25 cellular contexts compared by ENCODE assay signal in genomic region chr5:98793223-98793622, GRCh38. TPM values are rescaled to one million over a fixed set of nuclear protein-coding genes. Genes with fewer than 3 reads are reported as not detected.
DNase-seq lines count a peak whose midpoint lies in the region; ATAC-seq, FAIRE-seq and TF ChIP-seq lines count a peak whose summit lies in the region.
"Had no signal": no experiment of that assay in that cellular context is flagged by ENCODE, and none has a peak within 500 bp of the region (broad histone marks: within the 10 kb centered on the region; RNA-seq: fewer than 3 reads in every experiment).

No MANE protein-coding gene starts in this region.

- peaks cover 4 to 20% (median 7%) of the 10 kb centered on the region in 4 experiments; a peak in 6 of 8 replicates for H3K36me3 ChIP-seq in H1 (ENCODE audit: control insufficient read depth in 2 of 4, insufficient read depth in 4 of 4, low read length in 3 of 4)
- H3K36me3 ChIP-seq in psoas muscle (ENCODE audit: insufficient read depth in 1 of 2, low read depth in 1 of 2), result peaks cover 0 to 10% of the 10 kb centered on the region in 2 donors
- H3K36me3 ChIP-seq in Karpas-422 (ENCODE audit: insufficient read depth, low read length), result no peaks in the 10 kb centered on the region

- no peak overlapping the region for H2BK15ac ChIP-seq in H1 (ENCODE audit: low read length)

- H4K8ac ChIP-seq in H1 (ENCODE audit: extremely low read depth, insufficient read depth, low read length), result no peak overlapping the region

- POLR2A ChIA-PET in H1 (lab: Charles Lee; ENCODE audit: partially characterized antibody), result interaction anchor here (1.0 to 1.1 kb wide), 2 partner anchors 12 to 41 kb away, joined by 3 to 4 read pairs; no protein-coding TSS in a partner anchor

- H3K9me2 ChIP-seq in Karpas-422 (replicated peaks; ENCODE audit: insufficient read depth, low read length), result no peaks in the 10 kb centered on the region

- H3K9ac ChIP-seq in H1 (replicated peaks in 1 of 4; ENCODE audit: extremely low read depth in 1 of 4, low read depth in 3 of 4, low read length in 3 of 4) (no peak overlapping the region), Karpas-422 (ENCODE audit: low read length) (no peak overlapping the region)

- no peak overlapping the region for H3K23ac ChIP-seq in H1 (ENCODE audit: insufficient read length)

- no peak for TF ChIP-seq RAD21 in H1 (IDR thresholded peaks at IDR 0.05 in 1 of 2, conservative IDR thresholded peaks at IDR 0.05 in 1 of 2; ENCODE audit: low read depth in 2 of 2, low read length in 2 of 2)

- H3K4me2 ChIP-seq in H1 (ENCODE audit: insufficient read depth in 1 of 2, low read depth in 2 of 2, low read length in 2 of 2) (no peak overlapping the region), Karpas-422 (ENCODE audit: low read depth, low read length, poor library complexity, severe bottlenecking) (no peak overlapping the region)

- H3K4me1 Mint-ChIP-seq in activated naive CD4-positive, alpha-beta T cell treated with anti-CD3 and anti-CD28 coated beads, Interleukin-2, amount 50 U/mL, for 24 hours, result peaks cover 19% of the 10 kb centered on the region
- no peaks in the 10 kb centered on the region for H3K4me1 Mint-ChIP-seq in activated naive CD4-positive, alpha-beta T cell treated with anti-CD3 and anti-CD28 coated beads, Interleukin-2, amount 10 ng/mL, durations not matched to agents 7 days and 5 days

- CTCF ChIA-PET in activated naive CD4-positive, alpha-beta T cell treated with anti-CD3 and anti-CD28 coated beads, Interleukin-2, amount 10 ng/mL, durations not matched to agents 7 days and 5 days (lab: Charles Lee), result interaction anchor here (0.9 to 5.6 kb wide), 2 partner anchors 16 to 24 kb away, joined by 3 to 61 read pairs; no protein-coding TSS in a partner anchor
- CTCF ChIA-PET in H1 (lab: Charles Lee; ENCODE audit: partially characterized antibody), result interaction anchor here (0.6 to 5.6 kb wide), 2 partner anchors 23 kb away, joined by 3 to 81 read pairs; partner anchors contain the start of gene RGMB

- peak overlapping the region; percentile 26 for H2BK5ac ChIP-seq in H1 (ENCODE audit: low read depth, low read length)

- H3K79me1 ChIP-seq in H1 (ENCODE audit: low read depth, low read length), result peaks cover 8% of the 10 kb centered on the region

- ATAC-seq in psoas muscle, result peak; percentile 42 to 72 (median 54)
- ATAC-seq: CD8-positive, alpha-beta T cell had no signal

- no peak overlapping the region for H3K18ac ChIP-seq in H1 (ENCODE audit: extremely low read depth, low read length)

- no peak overlapping the region for H4K5ac ChIP-seq in H1 (ENCODE audit: insufficient read length, low read depth, low read length)

- H3K79me2 ChIP-seq in H1 (ENCODE audit: control insufficient read depth in 1 of 2, insufficient read depth in 2 of 2, low read length in 2 of 2) (peaks cover 0 to 48% of the 10 kb centered on the region in 2 experiments; a peak in 2 of 4 replicates), Karpas-422 (ENCODE audit: low read length) (no peaks in the 10 kb centered on the region)

- no peak for TF ChIP-seq POLR2A in H1 (IDR thresholded peaks at IDR 0.05; ENCODE audit: control extremely low read depth in 1 of 2, low read depth in 2 of 2, low read length in 2 of 2)

- no peak overlapping the region for H3K4me3 Mint-ChIP-seq in activated naive CD4-positive, alpha-beta T cell treated with anti-CD3 and anti-CD28 coated beads, Interleukin-2, amount 50 U/mL, for 24 hours
- no peak overlapping the region for H3K4me3 Mint-ChIP-seq in activated naive CD4-positive, alpha-beta T cell treated with anti-CD3 and anti-CD28 coated beads, Interleukin-2, amount 10 ng/mL, durations not matched to agents 7 days and 5 days
- H3K4me3 Mint-ChIP-seq: B cell; CD8-positive, alpha-beta T cell had no signal

- no peak for TF ChIP-seq EP300 in H1 (IDR thresholded peaks at IDR 0.05; ENCODE audit: borderline replicate concordance in 1 of 2, low read depth in 2 of 2, low read length in 2 of 2)

- H2BK12ac ChIP-seq in H1 (ENCODE audit: low read depth, low read length), result no peak overlapping the region

- WGBS in H1 (ENCODE audit: extremely low coverage in 1 of 2, insufficient coverage in 1 of 2, insufficient read length in 1 of 2, insufficient replicate concordance in 2 of 2, low coverage in 1 of 2, low lambda C conversion rate in 2 of 2, missing lambda C conversion rate in 1 of 2), 2 experiments, result 92% methylated on average over 12 of the region's 14 CpGs; no CpG with 5 or more reads in 1 of the 2 experiments
- 57 to 72% (median 67%) methylated on average over 14 of the region's 14 CpGs for WGBS in psoas muscle, 3 donors

- no peaks in the 10 kb centered on the region for H3K9me3 Mint-ChIP-seq in activated naive CD4-positive, alpha-beta T cell treated with anti-CD3 and anti-CD28 coated beads, Interleukin-2, amount 50 U/mL, for 24 hours
- H3K9me3 Mint-ChIP-seq in activated naive CD4-positive, alpha-beta T cell treated with anti-CD3 and anti-CD28 coated beads, Interleukin-2, amount 10 ng/mL, durations not matched to agents 7 days and 5 days, result no peaks in the 10 kb centered on the region
- H3K9me3 Mint-ChIP-seq: CD8-positive, alpha-beta T cell had no signal

- H3K27me3 Mint-ChIP-seq in activated naive CD4-positive, alpha-beta T cell treated with anti-CD3 and anti-CD28 coated beads, Interleukin-2, amount 50 U/mL, for 24 hours, result no peaks in the 10 kb centered on the region
- H3K27me3 Mint-ChIP-seq in activated naive CD4-positive, alpha-beta T cell treated with anti-CD3 and anti-CD28 coated beads, Interleukin-2, amount 10 ng/mL, durations not matched to agents 7 days and 5 days, result no peaks in the 10 kb centered on the region
- H3K27me3 Mint-ChIP-seq: B cell had no signal

- no peaks in the 10 kb centered on the region for H3K36me3 Mint-ChIP-seq in activated naive CD4-positive, alpha-beta T cell treated with anti-CD3 and anti-CD28 coated beads, Interleukin-2, amount 50 U/mL, for 24 hours
- no peaks in the 10 kb centered on the region for H3K36me3 Mint-ChIP-seq in activated naive CD4-positive, alpha-beta T cell treated with anti-CD3 and anti-CD28 coated beads, Interleukin-2, amount 10 ng/mL, durations not matched to agents 7 days and 5 days

- no peak overlapping the region for H4K91ac ChIP-seq in H1 (replicated peaks; ENCODE audit: insufficient read length, low read length)

- H3K27ac ChIP-seq in H1 (ENCODE audit: low read depth, low read length) (no peak overlapping the region), psoas muscle (no peak overlapping the region), Karpas-422 (ENCODE audit: low read length) (no peak overlapping the region)
- H3K27ac ChIP-seq: 22Rv1, C4-2B, RWPE1, SK-N-MC had no signal

- H4K20me1 ChIP-seq in H1 (replicated peaks in 1 of 2; ENCODE audit: control insufficient read depth in 1 of 2, insufficient read depth in 2 of 2, low read length in 2 of 2), result peaks cover 2 to 11% of the 10 kb centered on the region in 2 experiments
- H4K20me1 ChIP-seq in Karpas-422 (ENCODE audit: insufficient read depth, low read depth, low read length), result no peaks in the 10 kb centered on the region

- H3K4ac ChIP-seq in H1 (replicated peaks; ENCODE audit: insufficient read length, low read depth, low read length), result no peak overlapping the region

- H3K4me1 ChIP-seq in H1 (replicated peaks in 1 of 4; ENCODE audit: control insufficient read depth in 3 of 4, insufficient read depth in 4 of 4, low read length in 3 of 4) (peaks cover 4 to 17% (median 7%) of the 10 kb centered on the region in 4 experiments; a peak in 4 of 7 replicates), psoas muscle (peaks cover 55% of the 10 kb centered on the region), Karpas-422 (ENCODE audit: low read length) (no peaks in the 10 kb centered on the region)
- H3K4me1 ChIP-seq: Caco-2 had no signal

- H3K9me3 ChIP-seq in H1 (ENCODE audit: insufficient read depth in 2 of 2, low read depth in 1 of 2, low read length in 1 of 2), result no peaks in the 10 kb centered on the region
- H3K9me3 ChIP-seq in psoas muscle, result no peaks in the 10 kb centered on the region
- H3K9me3 ChIP-seq in Karpas-422 (ENCODE audit: low read length), result no peaks in the 10 kb centered on the region
- H3K9me3 ChIP-seq: Caco-2 had no signal

- H3K4me3 ChIP-seq in H1 (ENCODE audit: extremely low read depth in 1 of 4, insufficient read depth in 2 of 4, low read depth in 3 of 4, low read length in 4 of 4), result no peak overlapping the region
- no peak overlapping the region for H3K4me3 ChIP-seq in psoas muscle
- no peak overlapping the region for H3K4me3 ChIP-seq in Karpas-422 (ENCODE audit: low read length)
- H3K4me3 ChIP-seq: SK-N-MC had no signal

- no peak for FAIRE-seq in H1 (lab: Jason Lieb, UNC)
- FAIRE-seq: GM12892 had no signal

- H2BK20ac ChIP-seq in H1 (ENCODE audit: low read length), result no peak overlapping the region

- H2BK120ac ChIP-seq in H1 (replicated peaks; ENCODE audit: low read depth, low read length), result no peak overlapping the region

- no peak overlapping the region for H3K14ac ChIP-seq in H1 (ENCODE audit: insufficient read length)

- H2AFZ ChIP-seq in H1 (ENCODE audit: low read length), result no peak overlapping the region
- H2AFZ ChIP-seq in Karpas-422 (ENCODE audit: low read length), result no peak overlapping the region

- no peaks in the 10 kb centered on the region for H3K23me2 ChIP-seq in H1 (ENCODE audit: low read depth, low read length)

- intact Hi-C loops in psoas muscle (cut with DNase I), result loop anchor here in 1 of 2 donors (10.0 kb wide), 1 partner anchor 1608 kb away; the partner anchor contains the start of gene RIOK2

- H3K27me3 ChIP-seq in H1 (replicated peaks in 1 of 4; ENCODE audit: control insufficient read depth in 3 of 4, extremely low read depth in 1 of 4, insufficient read depth in 3 of 4, low read length in 3 of 4), result no peaks in the 10 kb centered on the region
- H3K27me3 ChIP-seq in psoas muscle (ENCODE audit: insufficient read depth in 3 of 3, low read length in 2 of 3), result no peaks in the 10 kb centered on the region
- H3K27me3 ChIP-seq in Karpas-422 (ENCODE audit: low read length), result no peaks in the 10 kb centered on the region

- TF ChIP-seq CTCF in H1 (IDR thresholded peaks at IDR 0.05; ENCODE audit: control extremely low read depth in 1 of 3, insufficient read depth in 1 of 3, low read depth in 1 of 3, low read length in 3 of 3) (no peak), psoas muscle (IDR thresholded peaks at IDR 0.05) (no peak)

- H3K27ac Mint-ChIP-seq in activated naive CD4-positive, alpha-beta T cell treated with anti-CD3 and anti-CD28 coated beads, Interleukin-2, amount 50 U/mL, for 24 hours, result peak overlapping the region; percentile 14
- no peak overlapping the region for H3K27ac Mint-ChIP-seq in activated naive CD4-positive, alpha-beta T cell treated with anti-CD3 and anti-CD28 coated beads, Interleukin-2, amount 10 ng/mL, durations not matched to agents 7 days and 5 days
- H3K27ac Mint-ChIP-seq: B cell; CD8-positive, alpha-beta T cell had no signal

- no peak overlapping the region for H2AK5ac ChIP-seq in H1 (ENCODE audit: low read depth, low read length)

- no peak for DNase-seq in activated naive CD4-positive, alpha-beta T cell treated with anti-CD3 and anti-CD28 coated beads, Interleukin-2, amount 10 ng/mL, durations not matched to agents 7 days and 5 days
- DNase-seq in H1 (ENCODE audit: low read depth in 1 of 2, low spot score in 2 of 2) (no peak), psoas muscle (peak in 1 of 2 donors; percentile 53), SK-N-DZ (ENCODE audit: low spot score) (no peak), Kasumi-1 (lab: John Stamatoyannopoulos, UW) (no peak), Karpas-422 (no peak)
- DNase-seq: Caco-2; CD8-positive, alpha-beta T cell; GF-D8; H7; KBM-7; NCI-H1048; NCI-H1417; NCI-H1694; NCI-H2029 treated with DMSO at 0.1 percent for 48 hours; NCI-H2227 treated with DMSO at 0.1 percent for 48 hours; NCI-H526 treated with DMSO at 0.1 percent for 48 hours; SHP77 treated with DMSO at 0.1 percent for 48 hours had no signal

- no peak overlapping the region for H3K56ac ChIP-seq in H1 (replicated peaks; ENCODE audit: insufficient read length, low read depth, low read length)

RNA-seq across cellular contexts. Expression of gene RGMB, which starts 19.8 kb away (rescaled TPM):
- total RNA-seq in H1 (2021; fragmentation: NEBNext Ultra II Directional; extraction: Animal tissue kit (Norgen Biotek cat#: 25700)), result 27.0 and 27.9 TPM in 2 replicates
- polyA plus RNA-seq in H1 (2011; rRNA removed) (11.7 and 24.4 TPM in 2 replicates), psoas muscle (10 to 100 TPM in 1 of 3 donors, 1 to 10 TPM in 2; 8.2 to 12.9 (median 8.2) TPM)
- 17.4 TPM for polyA plus RNA-seq in H1 (2011; cell fraction: cytosol; rRNA removed)
- polyA plus RNA-seq in H1 (2011; cell fraction: nucleus; rRNA removed), result 35.8 TPM
- polyA plus RNA-seq in H1 (2012, experiment 1 of 2), result 7.3 to 10.4 TPM (median 9.0 TPM) in 4 replicates
- polyA plus RNA-seq in H1 (2012, experiment 2 of 2), result 4.7 TPM
- polyA plus RNA-seq in H1 (2013, experiment 1 of 2), result 18.4 TPM
- polyA plus RNA-seq in H1 (2013, experiment 2 of 2), result 19.6 TPM
- polyA minus RNA-seq in H1 (2011; rRNA and poly(A)+ RNA removed), result 25.7 and 42.7 TPM in 2 replicates
- 21.7 TPM for polyA minus RNA-seq in H1 (2011; cell fraction: cytosol; rRNA and poly(A)+ RNA removed)
- polyA minus RNA-seq in H1 (2011; cell fraction: nucleus; rRNA and poly(A)+ RNA removed), result 68.1 TPM
- 10 to 100 TPM; 14.1 to 25.7 (median 23.6) TPM for total RNA-seq in psoas muscle
- polyA plus RNA-seq in SK-N-DZ (2014; cell fraction: cytosol; rRNA removed), result 25.6 and 29.0 TPM in 2 replicates
- polyA plus RNA-seq in SK-N-DZ (2014; cell fraction: nucleus; rRNA removed), result 31.1 and 46.0 TPM in 2 replicates
- total RNA-seq in Karpas-422 (2014; rRNA removed; shearing (Covaris generic); ENCODE audit: low replicate concordance), result 0.94 and 3.1 TPM in 2 replicates
